ENCODE assay signal across 23 cellular contexts in genomic region chr7:157711353-157711888, GRCh38.
DNase-seq lines count a peak whose midpoint lies in the region; ATAC-seq, FAIRE-seq and TF ChIP-seq lines count a peak whose summit lies in the region.
"Had no signal": no experiment of that assay in that cellular context is flagged by ENCODE, and none has a peak within 500 bp of the region (broad histone marks: within the 10 kb centered on the region; RNA-seq: fewer than 3 reads in every experiment).

No MANE protein-coding gene starts in this region.

- H3K27me3 ChIP-seq in H7 (ENCODE audit: control insufficient read depth, insufficient read depth, low read length) (no peaks in the 10 kb centered on the region), H1 (replicated peaks in 1 of 4; ENCODE audit: control insufficient read depth in 3 of 4, extremely low read depth in 1 of 4, insufficient read depth in 3 of 4, low read length in 3 of 4) (peaks cover 0 to 2% (median 0%) of the 10 kb centered on the region in 4 experiments; a peak in 3 of 7 replicates), spleen (replicated peaks in 1 of 7) (peaks cover 0 to 27% (median 0%) of the 10 kb centered on the region in 7 donors)

- DNase-seq in activated CD4-positive, CD25-positive, alpha-beta regulatory T cell treated with anti-CD3 and anti-CD28 coated beads, Interleukin-2, amount 50 U/mL, for 72 hours = peak; percentile 12
- DNase-seq in H7 (peak; percentile 75), H1 (ENCODE audit: low read depth in 1 of 2, low spot score in 2 of 2) (no peak), spleen (peak; percentile 58), NCI-H187 treated with DMSO at 0.1 percent for 48 hours (lab: John Stamatoyannopoulos, UW) (no peak), germinal center (ENCODE audit: low spot score) (no peak)
- DNase-seq: DMS79, IMR-90, NCI-H1417, NCI-H187, NCI-H2227 treated with DMSO at 0.1 percent for 48 hours, NCI-H510A treated with DMSO at 0.1 percent for 48 hours, NCI-H774, RPMI8226, SIG-M5 had no signal

- H2BK120ac ChIP-seq in H1 (replicated peaks; ENCODE audit: low read depth, low read length) = no peak overlapping the region

- ATAC-seq in activated CD4-positive, CD25-positive, alpha-beta regulatory T cell treated with anti-CD3 and anti-CD28 coated beads, Interleukin-2, amount 50 U/mL, for 24 hours = no peak
- ATAC-seq in HG03196 (IDR thresholded peaks at IDR 0.05; ENCODE audit: unreplicated experiment) = no peak

- H3K18ac ChIP-seq in H1 (ENCODE audit: extremely low read depth, low read length) = no peak overlapping the region

- H2BK20ac ChIP-seq in H1 (ENCODE audit: low read length) = no peak overlapping the region

- no peak overlapping the region for H3K4me2 ChIP-seq in H1 (ENCODE audit: insufficient read depth in 1 of 2, low read depth in 2 of 2, low read length in 2 of 2)

- no peaks in the 10 kb centered on the region for H3K23me2 ChIP-seq in H1 (ENCODE audit: low read depth, low read length)

- no peaks in the 10 kb centered on the region for H3K79me1 ChIP-seq in H1 (ENCODE audit: low read depth, low read length)

- no peak for TF ChIP-seq CTCF in H1 (IDR thresholded peaks at IDR 0.05; ENCODE audit: control extremely low read depth in 1 of 3, insufficient read depth in 1 of 3, low read depth in 1 of 3, low read length in 3 of 3)
- TF ChIP-seq CTCF in spleen (IDR thresholded peaks at IDR 0.05 in 8 of 11, conservative IDR thresholded peaks at IDR 0.05 in 3 of 11) = no peak

- peak overlapping the region; percentile 57; the same call in 1 of the 2 replicates for H4K8ac ChIP-seq in H1 (ENCODE audit: extremely low read depth, insufficient read depth, low read length)

- TF ChIP-seq EP300 in H1 (IDR thresholded peaks at IDR 0.05; ENCODE audit: borderline replicate concordance in 1 of 2, low read depth in 2 of 2, low read length in 2 of 2) = no peak

- CTCF ChIA-PET in H1 (lab: Charles Lee; ENCODE audit: partially characterized antibody) = no interaction called here

- H3K9me3 ChIP-seq in H1 (ENCODE audit: insufficient read depth in 2 of 2, low read depth in 1 of 2, low read length in 1 of 2) (no peaks in the 10 kb centered on the region), spleen (no peaks in the 10 kb centered on the region)

- H3K4me3 ChIP-seq in H7 (ENCODE audit: insufficient read depth, low read depth, low read length) = no peak overlapping the region
- no peak overlapping the region for H3K4me3 ChIP-seq in H1 (ENCODE audit: extremely low read depth in 1 of 4, insufficient read depth in 2 of 4, low read depth in 3 of 4, low read length in 4 of 4)
- H3K4me3 ChIP-seq in spleen = no peak overlapping the region

- no peaks in the 10 kb centered on the region for H3K79me2 ChIP-seq in H1 (ENCODE audit: control insufficient read depth in 1 of 2, insufficient read depth in 2 of 2, low read length in 2 of 2)

- intact Hi-C loops in spleen (cut with DNase I; ENCODE audit: low total_unique reads) = no loop called here

- TF ChIP-seq POLR2A in H1 (IDR thresholded peaks at IDR 0.05; ENCODE audit: control extremely low read depth in 1 of 2, low read depth in 2 of 2, low read length in 2 of 2) = no peak
- no peak for TF ChIP-seq POLR2A in spleen (IDR thresholded peaks at IDR 0.05)

- H4K5ac ChIP-seq in H1 (ENCODE audit: insufficient read length, low read depth, low read length) = no peak overlapping the region

- no peak overlapping the region for H3K14ac ChIP-seq in H1 (ENCODE audit: insufficient read length)

- H2BK5ac ChIP-seq in H1 (ENCODE audit: low read depth, low read length) = no peak overlapping the region

- H2BK12ac ChIP-seq in H1 (ENCODE audit: low read depth, low read length) = no peak overlapping the region

- POLR2A ChIA-PET in H1 (lab: Charles Lee; ENCODE audit: partially characterized antibody) = no interaction called here

- H3K4me1 ChIP-seq in H1 (replicated peaks in 1 of 4; ENCODE audit: control insufficient read depth in 3 of 4, insufficient read depth in 4 of 4, low read length in 3 of 4) = no peaks in the 10 kb centered on the region; a peak in 1 of 7 replicates
- H3K4me1 ChIP-seq in spleen = no peaks in the 10 kb centered on the region

- no peak overlapping the region for H2AK5ac ChIP-seq in H1 (ENCODE audit: low read depth, low read length)

- H3K27ac ChIP-seq in H1 (ENCODE audit: low read depth, low read length) = no peak overlapping the region
- H3K27ac ChIP-seq in spleen = no peak overlapping the region
- H3K27ac ChIP-seq: 22Rv1, HL-60 had no signal

- FAIRE-seq in H1 (lab: Jason Lieb, UNC) = no peak
- FAIRE-seq: GM12892, GM18507, H54, HTR-8/SVneo had no signal

- H3K56ac ChIP-seq in H1 (replicated peaks; ENCODE audit: insufficient read length, low read depth, low read length) = no peak overlapping the region

- H2AFZ ChIP-seq in H1 (ENCODE audit: low read length) = no peak overlapping the region

- H3K23ac ChIP-seq in H1 (ENCODE audit: insufficient read length) = no peak overlapping the region

- peaks cover 0 to 3% of the 10 kb centered on the region in 2 experiments for H4K20me1 ChIP-seq in H1 (replicated peaks in 1 of 2; ENCODE audit: control insufficient read depth in 1 of 2, insufficient read depth in 2 of 2, low read length in 2 of 2)

- TF ChIP-seq RAD21 in H1 (IDR thresholded peaks at IDR 0.05 in 1 of 2, conservative IDR thresholded peaks at IDR 0.05 in 1 of 2; ENCODE audit: low read depth in 2 of 2, low read length in 2 of 2) = no peak

- H3K9ac ChIP-seq in H1 (replicated peaks in 1 of 4; ENCODE audit: extremely low read depth in 1 of 4, low read depth in 3 of 4, low read length in 3 of 4) = no peak overlapping the region

- no peak overlapping the region for H3K4ac ChIP-seq in H1 (replicated peaks; ENCODE audit: insufficient read length, low read depth, low read length)

- H4K91ac ChIP-seq in H1 (replicated peaks; ENCODE audit: insufficient read length, low read length) = no peak overlapping the region

- H2BK15ac ChIP-seq in H1 (ENCODE audit: low read length) = no peak overlapping the region

- 83% methylated on average over 9 of the region's 27 CpGs; no CpG with 5 or more reads in 1 of the 2 experiments for WGBS in H1 (ENCODE audit: extremely low coverage in 1 of 2, insufficient coverage in 1 of 2, insufficient read length in 1 of 2, insufficient replicate concordance in 2 of 2, low coverage in 1 of 2, low lambda C conversion rate in 2 of 2, missing lambda C conversion rate in 1 of 2), 2 experiments
- WGBS in spleen, 5 donors = 66 to 88% (median 85%) methylated on average over 8 to 25 of the region's 27 CpGs

- H3K36me3 ChIP-seq in H7 (replicated peaks; ENCODE audit: control insufficient read depth, insufficient read depth, low read length) (no peaks in the 10 kb centered on the region), H1 (ENCODE audit: control insufficient read depth in 2 of 4, insufficient read depth in 4 of 4, low read length in 3 of 4) (no peaks in the 10 kb centered on the region), spleen (no peaks in the 10 kb centered on the region)

TF ChIP-seq in H1, 55 proteins besides CTCF, POLR2A, EP300 and RAD21:
- no peak for TF ChIP-seq NRF1 (IDR thresholded peaks at IDR 0.05; ENCODE audit: low read depth, low read length)
- no peak for TF ChIP-seq TBP (IDR thresholded peaks at IDR 0.05; ENCODE audit: low read depth, low read length)

Comparison
In these comparisons a context has a peak if more than half of its experiments do, and no peak if none do; other contexts are left out.
1. DNase-seq: peak in activated CD4-positive, CD25-positive, alpha-beta regulatory T cell treated with anti-CD3 and anti-CD28 coated beads, Interleukin-2, amount 50 U/mL, for 72 hours (single experiment), H7 (single experiment) and spleen (single experiment); none in H1 (0 of 2), NCI-H187 treated with DMSO at 0.1 percent for 48 hours (single experiment) and germinal center (single experiment).